1 cellular context compared by ENCODE assay signal in the genomic region with DNA sequence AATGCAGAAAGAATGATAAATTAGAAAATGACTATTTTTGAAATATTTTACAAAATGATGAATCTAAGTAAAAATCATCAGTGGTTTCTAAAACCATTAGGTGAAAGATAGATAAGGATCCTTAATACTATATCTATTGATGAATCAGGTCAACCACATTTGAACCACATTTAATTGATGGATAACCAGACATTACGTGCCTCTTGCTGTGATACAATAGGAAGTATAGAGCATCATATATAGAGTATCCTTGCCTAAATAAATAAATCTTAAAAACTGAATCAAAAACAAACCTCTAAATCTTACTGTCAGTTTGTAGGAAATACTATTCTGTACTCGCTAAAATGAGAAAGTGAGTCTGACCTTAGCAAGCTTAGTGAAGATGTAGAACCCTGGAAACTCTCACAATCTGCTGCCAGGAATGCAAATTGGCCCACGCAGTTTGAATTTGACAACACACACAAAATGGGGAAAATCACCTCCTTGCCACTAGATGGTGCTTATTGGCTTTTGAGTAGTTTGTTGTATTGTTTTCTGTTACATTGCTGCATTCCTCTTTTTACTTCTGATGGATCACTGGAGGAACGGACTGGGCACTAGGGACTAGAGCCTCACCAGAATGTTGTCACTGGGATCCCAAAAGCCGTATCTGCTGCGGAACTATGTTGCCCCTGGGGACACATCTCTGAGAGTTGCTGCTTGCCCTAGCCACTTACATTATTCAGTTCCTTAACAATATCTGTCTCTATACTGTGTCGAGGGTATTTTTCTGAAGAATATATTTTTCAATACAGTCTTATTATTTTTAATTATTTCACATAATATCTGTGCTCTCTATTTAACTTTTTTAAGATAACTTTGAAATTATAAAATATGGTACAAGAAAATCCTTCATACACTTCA.
TF ChIP-seq lines count a peak whose summit lies in the region.

No MANE protein-coding gene starts in this region.

TF ChIP-seq in HEK293, 187 proteins besides CTCF, POLR2A, EP300 and RAD21 (continued from another document):
- TF ChIP-seq, protein P1, sequence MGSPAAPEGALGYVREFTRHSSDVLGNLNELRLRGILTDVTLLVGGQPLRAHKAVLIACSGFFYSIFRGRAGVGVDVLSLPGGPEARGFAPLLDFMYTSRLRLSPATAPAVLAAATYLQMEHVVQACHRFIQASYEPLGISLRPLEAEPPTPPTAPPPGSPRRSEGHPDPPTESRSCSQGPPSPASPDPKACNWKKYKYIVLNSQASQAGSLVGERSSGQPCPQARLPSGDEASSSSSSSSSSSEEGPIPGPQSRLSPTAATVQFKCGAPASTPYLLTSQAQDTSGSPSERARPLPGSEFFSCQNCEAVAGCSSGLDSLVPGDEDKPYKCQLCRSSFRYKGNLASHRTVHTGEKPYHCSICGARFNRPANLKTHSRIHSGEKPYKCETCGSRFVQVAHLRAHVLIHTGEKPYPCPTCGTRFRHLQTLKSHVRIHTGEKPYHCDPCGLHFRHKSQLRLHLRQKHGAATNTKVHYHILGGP (tag by site-specific recombination; IDR thresholded peaks at IDR 0.05): no peak
- TF ChIP-seq ZFP69B (tag by site-specific recombination; IDR thresholded peaks at IDR 0.05) (no peak), ZNF366 (tag by site-specific recombination; conservative IDR thresholded peaks at IDR 0.05) (0 out of 2 replicates have a peak, but pooled peaks have one; percentile 27), ZNF621 (tag by site-specific recombination; IDR thresholded peaks at IDR 0.05) (no peak), ZNF626 (tag by site-specific recombination; IDR thresholded peaks at IDR 0.05) (no peak), ZNF654 (tag by site-specific recombination; IDR thresholded peaks at IDR 0.05; ENCODE audit: low read depth) (peak; percentile 83), ZNF157 (tag by site-specific recombination; IDR thresholded peaks at IDR 0.05) (no peak), MYNN (tag by site-specific recombination; IDR thresholded peaks at IDR 0.05; ENCODE audit: borderline replicate concordance) (no peak)
- TF ChIP-seq, protein P2, sequence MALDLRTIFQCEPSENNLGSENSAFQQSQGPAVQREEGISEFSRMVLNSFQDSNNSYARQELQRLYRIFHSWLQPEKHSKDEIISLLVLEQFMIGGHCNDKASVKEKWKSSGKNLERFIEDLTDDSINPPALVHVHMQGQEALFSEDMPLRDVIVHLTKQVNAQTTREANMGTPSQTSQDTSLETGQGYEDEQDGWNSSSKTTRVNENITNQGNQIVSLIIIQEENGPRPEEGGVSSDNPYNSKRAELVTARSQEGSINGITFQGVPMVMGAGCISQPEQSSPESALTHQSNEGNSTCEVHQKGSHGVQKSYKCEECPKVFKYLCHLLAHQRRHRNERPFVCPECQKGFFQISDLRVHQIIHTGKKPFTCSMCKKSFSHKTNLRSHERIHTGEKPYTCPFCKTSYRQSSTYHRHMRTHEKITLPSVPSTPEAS (tag by site-specific recombination; IDR thresholded peaks at IDR 0.05): no peak
- TF ChIP-seq, protein P3, sequence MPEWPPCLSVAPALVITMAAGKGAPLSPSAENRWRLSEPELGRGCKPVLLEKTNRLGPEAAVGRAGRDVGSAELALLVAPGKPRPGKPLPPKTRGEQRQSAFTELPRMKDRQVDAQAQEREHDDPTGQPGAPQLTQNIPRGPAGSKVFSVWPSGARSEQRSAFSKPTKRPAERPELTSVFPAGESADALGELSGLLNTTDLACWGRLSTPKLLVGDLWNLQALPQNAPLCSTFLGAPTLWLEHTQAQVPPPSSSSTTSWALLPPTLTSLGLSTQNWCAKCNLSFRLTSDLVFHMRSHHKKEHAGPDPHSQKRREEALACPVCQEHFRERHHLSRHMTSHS (tag by site-specific recombination; IDR thresholded peaks at IDR 0.05): no peak
